Comparison of ENCODE assay signal across 8 cellular contexts in genomic region chr3:120795017-120795648, GRCh38. TPM values are rescaled to one million over a fixed set of nuclear protein-coding genes. Genes with fewer than 3 reads are reported as not detected.
DNase-seq lines count a peak whose midpoint lies in the region; ATAC-seq and TF ChIP-seq lines count a peak whose summit lies in the region.

No MANE protein-coding gene starts in this region.

- no peak overlapping the region for H3K27ac ChIP-seq in esophagus muscularis mucosa (replicated peaks in 1 of 4)

- H3K9me3 Mint-ChIP-seq in nephron progenitor cell = no peaks in the 10 kb centered on the region

- no peak overlapping the region for H3K27ac Mint-ChIP-seq in nephron progenitor cell

- no peaks in the 10 kb centered on the region for H3K9me3 ChIP-seq in esophagus muscularis mucosa

- TF ChIP-seq EP300 in esophagus muscularis mucosa (IDR thresholded peaks at IDR 0.05) = no peak

- intact Hi-C loops in esophagus muscularis mucosa (cut with DNase I) = loop anchor here (2.0 to 10.0 kb wide), 3 partner anchors 234 to 550 kb away; no protein-coding TSS in a partner anchor

- no peaks in the 10 kb centered on the region for H3K36me3 Mint-ChIP-seq in nephron progenitor cell (ENCODE audit: low read depth)

- 32% methylated on average over 5 of the region's 5 CpGs for WGBS in esophagus muscularis mucosa

- DNase-seq in CMK (ENCODE audit: low read depth) = peak; percentile 22
- DNase-seq in NOMO-1 (lab: John Stamatoyannopoulos, UW; ENCODE audit: unreplicated experiment in 2 of 2) = peak; percentile 35 to 79
- peak; percentile 56 for DNase-seq in activated CD8-positive, alpha-beta memory T cell treated with anti-CD3 and anti-CD28 coated beads, Interleukin-2, amount 50 U/mL, for 1 hour (ENCODE audit: extremely low read depth)
- DNase-seq in esophagus muscularis mucosa (ENCODE audit: extremely low spot score) = peak; percentile 95
- DNase-seq in nephron progenitor cell = peak; percentile 88
- peak; percentile 70 for DNase-seq in stimulated activated naive CD4-positive, alpha-beta T cell treated with Interleukin-2 at 50 U/mL for 16 hours (lab: John Stamatoyannopoulos, UW)

- H3K4me3 ChIP-seq in esophagus muscularis mucosa = no peak overlapping the region

- H3K27me3 ChIP-seq in esophagus muscularis mucosa = no peaks in the 10 kb centered on the region

- no peaks in the 10 kb centered on the region for H3K27me3 Mint-ChIP-seq in nephron progenitor cell (ENCODE audit: low read depth, poor library complexity)

- no peaks in the 10 kb centered on the region for H3K4me1 ChIP-seq in esophagus muscularis mucosa

- ATAC-seq in GM19397 (IDR thresholded peaks at IDR 0.05; ENCODE audit: unreplicated experiment) (peak; percentile 92), HG03460 (IDR thresholded peaks at IDR 0.05; ENCODE audit: unreplicated experiment) (peak; percentile 92)

- H3K36me3 ChIP-seq in esophagus muscularis mucosa = no peaks in the 10 kb centered on the region

- TF ChIP-seq CTCF in esophagus muscularis mucosa (IDR thresholded peaks at IDR 0.05) (peak; percentile 78 to 88 (median 82)), nephron progenitor cell (IDR thresholded peaks at IDR 0.05) (peak; percentile 80)

- peaks cover 4% of the 10 kb centered on the region for H3K4me1 Mint-ChIP-seq in nephron progenitor cell

- TF ChIP-seq POLR2A in esophagus muscularis mucosa (IDR thresholded peaks at IDR 0.05; ENCODE audit: low read depth) = no peak

- no peak overlapping the region for H3K4me3 Mint-ChIP-seq in nephron progenitor cell

RNA-seq across cellular contexts. Expression of gene GTF2E1, which starts 52.6 kb away (rescaled TPM):
- 10 to 100 TPM in 3 of 4 donors, 1 to 10 TPM in 1; 9.4 to 18.2 (median 13.9) TPM for total RNA-seq in esophagus muscularis mucosa

RNA-seq across cellular contexts. Expression of gene RABL3, which starts 52.8 kb away (rescaled TPM):
- total RNA-seq in esophagus muscularis mucosa = 10 to 100 TPM; 16.9 to 23.9 (median 20.7) TPM

Comparison
In these comparisons a context has a peak if more than half of its experiments do, and no peak if none do; other contexts are left out.
1. DNase-seq: peak in every context shown above with its lines; median percentile 95 in esophagus muscularis mucosa; 88 in nephron progenitor cell; 70 in stimulated activated naive CD4-positive, alpha-beta T cell treated with Interleukin-2 at 50 U/mL for 16 hours; 57 in NOMO-1; 56 in activated CD8-positive, alpha-beta memory T cell treated with anti-CD3 and anti-CD28 coated beads, Interleukin-2, amount 50 U/mL, for 1 hour; 22 in CMK.